Comparison of ENCODE assay signal across 18 cellular contexts in genomic region chr10:19889279-19889678, GRCh38.
A peak's percentile ranks its signal among the peaks of the same experiment; 100 is the strongest.
DNase-seq lines count a peak whose midpoint lies in the region; ATAC-seq, FAIRE-seq and TF ChIP-seq lines count a peak whose summit lies in the region.
"Had no signal": no experiment of that assay in that cellular context is flagged by ENCODE, and none has a peak within 500 bp of the region (broad histone marks: within the 10 kb centered on the region; RNA-seq: fewer than 3 reads in every experiment).

No MANE protein-coding gene starts in this region.

- ATAC-seq in HG03354 (IDR thresholded peaks at IDR 0.05; ENCODE audit: poor library complexity, severe bottlenecking, unreplicated experiment) (no peak), GM18873 (IDR thresholded peaks at IDR 0.05; ENCODE audit: low FRiP score, unreplicated experiment) (no peak)
- ATAC-seq: HepG2, Right ventricle myocardium inferior had no signal

- H2AFZ ChIP-seq in MM.1S (ENCODE audit: low read length), result no peak overlapping the region
- H2AFZ ChIP-seq in Karpas-422 (ENCODE audit: low read length), result no peak overlapping the region

- no peak overlapping the region for H3K4me3 Mint-ChIP-seq in progenitor cell of endocrine pancreas (ENCODE audit: low read depth)
- H3K4me3 Mint-ChIP-seq: CD8-positive, alpha-beta memory T cell had no signal

- peaks cover 5% of the 10 kb centered on the region for H3K4me1 Mint-ChIP-seq in progenitor cell of endocrine pancreas (ENCODE audit: low read depth)
- H3K4me1 Mint-ChIP-seq: CD8-positive, alpha-beta memory T cell had no signal

- H3K4me3 ChIP-seq in AG09309 (ENCODE audit: control insufficient read depth, low read depth, low read length) (no peak overlapping the region), kidney epithelial cell (ENCODE audit: low read depth, low read length) (no peak overlapping the region), MM.1S (ENCODE audit: low read length) (no peak overlapping the region), Karpas-422 (ENCODE audit: low read length) (no peak overlapping the region)
- H3K4me3 ChIP-seq: BLaER1 had no signal

- no peaks in the 10 kb centered on the region for H3K79me2 ChIP-seq in MM.1S (ENCODE audit: low read length)
- H3K79me2 ChIP-seq in Karpas-422 (ENCODE audit: low read length), result no peaks in the 10 kb centered on the region

- H3K36me3 ChIP-seq in kidney epithelial cell (ENCODE audit: control insufficient read depth, insufficient read depth, low read length), result no peaks in the 10 kb centered on the region
- no peaks in the 10 kb centered on the region for H3K36me3 ChIP-seq in MM.1S (replicated peaks; ENCODE audit: insufficient read depth, low read length)
- no peaks in the 10 kb centered on the region for H3K36me3 ChIP-seq in Karpas-422 (ENCODE audit: insufficient read depth, low read length)
- H3K36me3 ChIP-seq: BLaER1 had no signal

- H3F3A ChIP-seq in MM.1S (ENCODE audit: insufficient read depth, low read length), result no peaks in the 10 kb centered on the region

- no peaks in the 10 kb centered on the region for H3K9me3 Mint-ChIP-seq in progenitor cell of endocrine pancreas (ENCODE audit: low read depth)

- no peaks in the 10 kb centered on the region for H3K4me1 ChIP-seq in MM.1S (ENCODE audit: low read length)
- H3K4me1 ChIP-seq in Karpas-422 (ENCODE audit: low read length), result no peaks in the 10 kb centered on the region

- no peaks in the 10 kb centered on the region for H3K27me3 Mint-ChIP-seq in progenitor cell of endocrine pancreas
- H3K27me3 Mint-ChIP-seq: CD8-positive, alpha-beta memory T cell had no signal

- H3K9me3 ChIP-seq in MM.1S (replicated peaks; ENCODE audit: insufficient read depth, low read length) (no peaks in the 10 kb centered on the region), Karpas-422 (ENCODE audit: low read length) (peaks cover 5% of the 10 kb centered on the region)
- H3K9me3 ChIP-seq: BLaER1 had no signal

- H3K27me3 ChIP-seq in kidney epithelial cell (ENCODE audit: control insufficient read depth, insufficient read depth, low read length) (no peaks in the 10 kb centered on the region), MM.1S (replicated peaks; ENCODE audit: insufficient read depth, low read length) (no peaks in the 10 kb centered on the region), Karpas-422 (ENCODE audit: low read length) (no peaks in the 10 kb centered on the region)
- H3K27me3 ChIP-seq: BLaER1 had no signal

- no peaks in the 10 kb centered on the region for H4K20me1 ChIP-seq in MM.1S (ENCODE audit: insufficient read depth, low read length)
- H4K20me1 ChIP-seq in Karpas-422 (ENCODE audit: insufficient read depth, low read depth, low read length), result no peaks in the 10 kb centered on the region
- H4K20me1 ChIP-seq: BLaER1 had no signal

- TF ChIP-seq CTCF in AG09309 (IDR thresholded peaks at IDR 0.05; ENCODE audit: control insufficient read depth, insufficient read depth, low read depth, low read length, missing control alignments), result no peak
- no peak for TF ChIP-seq CTCF in kidney epithelial cell (IDR thresholded peaks at IDR 0.05; ENCODE audit: insufficient read depth, low read length, poor library complexity, severe bottlenecking)
- no peak for TF ChIP-seq CTCF in progenitor cell of endocrine pancreas (IDR thresholded peaks at IDR 0.05; ENCODE audit: unreplicated experiment)
- no peak for TF ChIP-seq CTCF in MM.1S (IDR thresholded peaks at IDR 0.05; ENCODE audit: low read length)

- FAIRE-seq in RCC 7860 (lab: Jason Lieb, UNC), result peak; percentile 83
- FAIRE-seq: HepG2 had no signal

- H3K4me2 ChIP-seq in MM.1S (ENCODE audit: low read depth, low read length) (no peak overlapping the region), Karpas-422 (ENCODE audit: low read depth, low read length, poor library complexity, severe bottlenecking) (no peak overlapping the region)
- H3K4me2 ChIP-seq: BLaER1 had no signal

- peak; percentile 1 for DNase-seq in AG09309 (ENCODE audit: low read depth)
- DNase-seq in RCC 7860 (ENCODE audit: low spot score), result peak; percentile 15
- peak; percentile 32 for DNase-seq in kidney epithelial cell (ENCODE audit: low read depth)
- DNase-seq in progenitor cell of endocrine pancreas (ENCODE audit: low spot score, unreplicated experiment), result no peak
- no peak for DNase-seq in MM.1S
- no peak for DNase-seq in Karpas-422
- DNase-seq: CD8-positive, alpha-beta memory T cell; DMS 273 treated with DMSO at 0.1 percent for 48 hours; GOT3; Kasumi-1; NCI-H1694; NCI-H446 treated with DMSO at 0.1 percent for 48 hours; NCI-H748 treated with DMSO at 0.1 percent for 48 hours had no signal

- peak overlapping the region; percentile 37 for H3K27ac Mint-ChIP-seq in progenitor cell of endocrine pancreas
- H3K27ac Mint-ChIP-seq: CD8-positive, alpha-beta memory T cell had no signal

- H3K36me3 Mint-ChIP-seq in progenitor cell of endocrine pancreas (ENCODE audit: insufficient read depth), result no peaks in the 10 kb centered on the region
- H3K36me3 Mint-ChIP-seq: CD8-positive, alpha-beta memory T cell had no signal

- H3K27ac ChIP-seq in MM.1S (ENCODE audit: low read length) (no peak overlapping the region), Karpas-422 (ENCODE audit: low read length) (no peak overlapping the region)
- H3K27ac ChIP-seq: BLaER1 had no signal

- H3K9me2 ChIP-seq in MM.1S (replicated peaks; ENCODE audit: insufficient read depth, low read length) (no peaks in the 10 kb centered on the region), Karpas-422 (replicated peaks; ENCODE audit: insufficient read depth, low read length) (no peaks in the 10 kb centered on the region)

- H3K9ac ChIP-seq in MM.1S (ENCODE audit: low read length) (no peak overlapping the region), Karpas-422 (ENCODE audit: low read length) (no peak overlapping the region)
- H3K9ac ChIP-seq: BLaER1 had no signal

Comparison
In these comparisons a context has a peak if more than half of its experiments do, and no peak if none do; other contexts are left out.
1. DNase-seq: peak in AG09309 (single experiment), RCC 7860 (single experiment) and kidney epithelial cell (single experiment); none in progenitor cell of endocrine pancreas (single experiment), MM.1S (single experiment) and Karpas-422 (single experiment).